ENCODE assay signal across 22 cellular contexts in the genomic region with DNA sequence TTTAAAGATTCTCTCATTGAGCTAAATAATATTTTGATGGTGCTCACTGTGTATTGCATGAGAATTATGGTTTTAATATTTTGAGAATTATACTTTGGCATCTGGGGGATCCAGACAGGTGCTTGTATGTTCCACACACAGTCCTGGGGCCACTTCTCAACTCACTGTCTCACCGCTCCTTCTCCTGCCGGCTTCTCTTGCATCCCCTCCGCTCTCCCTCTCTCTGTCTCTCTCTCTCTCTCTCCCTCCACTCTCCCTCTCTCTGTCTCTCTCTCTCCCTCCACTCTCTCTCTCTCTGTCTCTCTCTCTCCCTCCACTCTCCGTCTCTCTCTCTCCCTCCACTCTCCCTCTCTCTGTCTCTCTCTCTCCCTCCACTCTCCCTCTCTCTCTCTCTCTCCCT.
"Had no signal": no experiment of that assay in that cellular context is flagged by ENCODE, and none has a peak within 500 bp of the region (broad histone marks: within the 10 kb centered on the region; RNA-seq: fewer than 3 reads in every experiment).

No MANE protein-coding gene starts in this region.

- H3K36me3 ChIP-seq: esophagus muscularis mucosa, gastroesophageal sphincter, heart left ventricle, left lung, lower lobe of right lung had no signal

- H3K27ac Mint-ChIP-seq: mesothelial cell of epicardium, naive B cell had no signal

- H3K4me2 ChIP-seq: hepatocyte had no signal

- FAIRE-seq: colon, frontal cortex, keratinocyte had no signal

- H3K36me3 Mint-ChIP-seq: mesothelial cell of epicardium, naive B cell had no signal

- H3K4me1 ChIP-seq: esophagus muscularis mucosa, foreskin keratinocyte, gastroesophageal sphincter, heart left ventricle, left lung, lower lobe of right lung had no signal

- ATAC-seq: foreskin keratinocyte, gastroesophageal sphincter, heart left ventricle, left cardiac atrium, left lung, left ventricle myocardium superior, lower lobe of right lung, mucosa of descending colon had no signal

- DNase-seq: dermis blood vessel endothelial cell; dorsolateral prefrontal cortex; effector CD4-positive, alpha-beta T cell; effector memory CD4-positive, alpha-beta T cell; foreskin keratinocyte; heart left ventricle; hypothalamus; left cardiac atrium; left lung; left ventricle myocardium superior; lower lobe of right lung; mesenchymal stem cell; mucosa of descending colon; naive B cell had no signal

- H3K4me3 Mint-ChIP-seq: mesothelial cell of epicardium had no signal

- H3K27ac ChIP-seq: coronary artery, dorsolateral prefrontal cortex, esophagus muscularis mucosa, foreskin keratinocyte, gastroesophageal sphincter, heart left ventricle, hepatocyte, left lung, lower lobe of right lung had no signal

- H2AFZ ChIP-seq: hepatocyte had no signal

- H3K79me2 ChIP-seq: hepatocyte had no signal

- H3K9me3 ChIP-seq: esophagus muscularis mucosa, gastroesophageal sphincter, heart left ventricle, left lung, lower lobe of right lung, mucosa of descending colon had no signal

- H3K4me3 ChIP-seq: coronary artery, dorsolateral prefrontal cortex, esophagus muscularis mucosa, gastroesophageal sphincter, heart left ventricle, hepatocyte, left lung, lower lobe of right lung, mucosa of descending colon had no signal

- H3K9me3 Mint-ChIP-seq: mesothelial cell of epicardium, naive B cell had no signal

- H3K4me1 Mint-ChIP-seq: mesothelial cell of epicardium, naive B cell had no signal
